Comparison of ENCODE assay signal across 9 cellular contexts in the genomic region with DNA sequence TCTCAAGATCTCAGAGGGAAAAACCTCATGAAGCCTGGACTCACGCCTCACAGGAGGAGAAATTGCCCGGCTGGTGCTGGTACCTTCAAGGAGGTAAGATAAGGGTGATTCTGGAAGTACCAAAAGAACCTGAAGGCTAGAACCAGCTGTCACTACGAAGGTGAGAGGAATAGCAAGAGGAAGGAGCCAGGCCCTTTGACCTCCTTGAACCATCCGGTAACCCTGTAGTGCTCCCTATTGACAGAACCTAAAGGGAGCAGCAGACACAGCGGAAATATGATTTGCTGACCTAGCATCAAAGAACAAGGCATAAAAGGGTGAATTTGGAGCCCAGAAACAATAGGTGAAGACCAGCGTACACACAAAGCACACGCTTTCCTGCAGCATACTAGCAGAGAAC.
A peak's percentile ranks its signal among the peaks of the same experiment; 100 is the strongest.
DNase-seq lines count a peak whose midpoint lies in the region; ATAC-seq and TF ChIP-seq lines count a peak whose summit lies in the region.
"Had no signal": no experiment of that assay in that cellular context is flagged by ENCODE, and none has a peak within 500 bp of the region (broad histone marks: within the 10 kb centered on the region; RNA-seq: fewer than 3 reads in every experiment).

No MANE protein-coding gene starts in this region.

- peaks cover 28% of the 10 kb centered on the region for H3K4me1 Mint-ChIP-seq in CD4-positive, alpha-beta T cell (ENCODE audit: low read depth)

- peak; percentile 89 for ATAC-seq in CD4-positive, alpha-beta T cell (ENCODE audit: poor library complexity)
- ATAC-seq in lung (ENCODE audit: insufficient read depth, low FRiP score) (no peak), HG02759 (IDR thresholded peaks at IDR 0.05; ENCODE audit: unreplicated experiment) (no peak), GM18517 (IDR thresholded peaks at IDR 0.05; ENCODE audit: unreplicated experiment) (no peak)

- POLR2A ChIA-PET in CD4-positive, alpha-beta T cell (lab: Charles Lee), result no interaction called here

- no peaks in the 10 kb centered on the region for H3K9me3 Mint-ChIP-seq in CD4-positive, alpha-beta T cell

- in situ Hi-C loops in G401 (cut with HindIII; ENCODE audit: low sequenced_read_pairs), result no loop called here

- H3K36me3 Mint-ChIP-seq in CD4-positive, alpha-beta T cell (ENCODE audit: low read depth), result peaks cover 89% of the 10 kb centered on the region

- intact Hi-C loops in CD4-positive, alpha-beta T cell (cut with DNase I, micrococcal nuclease), result no loop called here

- TF ChIP-seq CTCF in CD4-positive, alpha-beta T cell (IDR thresholded peaks at IDR 0.05), result peak; percentile 33
- TF ChIP-seq CTCF in lung (IDR thresholded peaks at IDR 0.05; ENCODE audit: control extremely low read depth, extremely low read depth), result no peak

- H3K9me3 ChIP-seq in CD4-positive, alpha-beta T cell (ENCODE audit: control insufficient read depth, low read length), result no peaks in the 10 kb centered on the region
- no peaks in the 10 kb centered on the region for H3K9me3 ChIP-seq in lung (ENCODE audit: control insufficient read depth in 2 of 2, insufficient read depth in 1 of 2, low read length in 1 of 2)

- no peaks in the 10 kb centered on the region for H3K36me3 ChIP-seq in lung (ENCODE audit: control insufficient read depth in 2 of 2, insufficient read depth in 2 of 2, low read length in 2 of 2)

- DNase-seq in CD4-positive, alpha-beta T cell, result peak in 9 of 10 experiments; percentile 11 to 62 (median 26)
- DNase-seq in MV-4-11 (lab: John Stamatoyannopoulos, UW) (peak; percentile 12), lung (ENCODE audit: low spot score) (peak; percentile 34), G401 (ENCODE audit: low spot score) (no peak), HuH-7.5 (ENCODE audit: low spot score) (no peak)
- DNase-seq in activated T-cell treated with anti-CD3 and anti-CD28 coated beads, Interleukin-2, amount 50 U/mL, for 1 hour, result peak; percentile 47
- DNase-seq: NCI-H1436 treated with DMSO at 0.1 percent for 48 hours had no signal

- H3K27ac Mint-ChIP-seq in CD4-positive, alpha-beta T cell, result peak overlapping the region; percentile 76

- H3K27me3 ChIP-seq in CD4-positive, alpha-beta T cell (ENCODE audit: control insufficient read depth, insufficient read depth, low read length), result no peaks in the 10 kb centered on the region
- no peaks in the 10 kb centered on the region for H3K27me3 ChIP-seq in lung (ENCODE audit: control insufficient read depth, insufficient read depth)

- WGBS in lung, 2 donors, result 85% methylated on average over 7 of the region's 7 CpGs

- CTCF ChIA-PET in CD4-positive, alpha-beta T cell (lab: Charles Lee), result interaction anchor here (1.0 to 1.6 kb wide), 2 partner anchors 8 to 35 kb away, joined by 3 to 4 read pairs; no protein-coding TSS in a partner anchor

- no peaks in the 10 kb centered on the region for H3K27me3 Mint-ChIP-seq in CD4-positive, alpha-beta T cell

- H3K27ac ChIP-seq in CD4-positive, alpha-beta T cell (ENCODE audit: low read depth, low read length), result no peak overlapping the region
- H3K27ac ChIP-seq in lung (ENCODE audit: low read depth in 1 of 2, low read length in 1 of 2), result no peak overlapping the region

- H3K4me3 Mint-ChIP-seq in CD4-positive, alpha-beta T cell, result no peak overlapping the region

- H3K4me3 ChIP-seq in lung, result no peak overlapping the region

- H3K4me1 ChIP-seq in lung (ENCODE audit: control insufficient read depth in 2 of 2, insufficient read depth in 2 of 2, low read length in 2 of 2), result no peaks in the 10 kb centered on the region

Comparison
In these comparisons a context has a peak if more than half of its experiments do, and no peak if none do; other contexts are left out.
1. DNase-seq: peak in CD4-positive, alpha-beta T cell (9 of 10), MV-4-11 (single experiment), activated T-cell treated with anti-CD3 and anti-CD28 coated beads, Interleukin-2, amount 50 U/mL, for 1 hour (single experiment) and lung (single experiment); none in G401 (single experiment) and HuH-7.5 (single experiment).